ENCODE assay signal across 8 cellular contexts in genomic region chr17:20646661-20647060, GRCh38.
DNase-seq lines count a peak whose midpoint lies in the region; FAIRE-seq and TF ChIP-seq lines count a peak whose summit lies in the region.
"Not testable (repeated sequence)": the region's sequence is repeated elsewhere in the genome, so short reads cannot be mapped to it uniquely, and the experiment has no call there.

No MANE protein-coding gene starts in this region.

- not testable (repeated sequence) for H3K4me1 ChIP-seq in PC-9 (replicated peaks; ENCODE audit: insufficient read depth); H1 (replicated peaks in 1 of 4; ENCODE audit: control insufficient read depth in 3 of 4, insufficient read depth in 4 of 4, low read length in 3 of 4)

- not testable (repeated sequence) for TF ChIP-seq POLR2A in GM12892 (IDR thresholded peaks at IDR 0.05; ENCODE audit: low read depth, low read length); H1 (IDR thresholded peaks at IDR 0.05; ENCODE audit: control extremely low read depth in 1 of 2, low read depth in 2 of 2, low read length in 2 of 2)

- not testable (repeated sequence) for H3K4ac ChIP-seq in H1 (replicated peaks; ENCODE audit: insufficient read length, low read depth, low read length)

- H3K9me3 Mint-ChIP-seq in osteocyte (ENCODE audit: unreplicated experiment), result not testable (repeated sequence)

- peak; percentile 55 to 61 for TF ChIP-seq RAD21 in H1 (IDR thresholded peaks at IDR 0.05 in 1 of 2, conservative IDR thresholded peaks at IDR 0.05 in 1 of 2; ENCODE audit: low read depth in 2 of 2, low read length in 2 of 2)

- H2BK20ac ChIP-seq in H1 (ENCODE audit: low read length), result not testable (repeated sequence)

- not testable (repeated sequence) for H4K5ac ChIP-seq in H1 (ENCODE audit: insufficient read length, low read depth, low read length)

- TF ChIP-seq CTCF in AG09319 (IDR thresholded peaks at IDR 0.05; ENCODE audit: low read depth, low read length), result peak; percentile 19
- TF ChIP-seq CTCF in PC-9 (conservative IDR thresholded peaks at IDR 0.05), result peak; percentile 58
- TF ChIP-seq CTCF in H1 (IDR thresholded peaks at IDR 0.05; ENCODE audit: control extremely low read depth in 1 of 3, insufficient read depth in 1 of 3, low read depth in 1 of 3, low read length in 3 of 3), result peak; percentile 65 to 74 (median 69)
- peak; percentile 49 for TF ChIP-seq CTCF in osteocyte (IDR thresholded peaks at IDR 0.05)

- BruUV-seq in PC-9 (replicated peaks; lab: Mats Ljungman, UMichigan), result not testable (repeated sequence)

- H3K14ac ChIP-seq in H1 (ENCODE audit: insufficient read length), result not testable (repeated sequence)

- H4K8ac ChIP-seq in H1 (ENCODE audit: extremely low read depth, insufficient read depth, low read length), result not testable (repeated sequence)

- H2AFZ ChIP-seq in PC-9, result not testable (repeated sequence)
- 0 out of 2 replicates have a peak overlapping the region, but pooled peaks have one; percentile 70 for H2AFZ ChIP-seq in H1 (ENCODE audit: low read length)

- not testable (repeated sequence) for H3K27me3 ChIP-seq in PC-9 (ENCODE audit: insufficient read depth, low read depth); H1 (replicated peaks in 1 of 4; ENCODE audit: control insufficient read depth in 3 of 4, extremely low read depth in 1 of 4, insufficient read depth in 3 of 4, low read length in 3 of 4)

- not testable (repeated sequence) for H3K27ac ChIP-seq in PC-9; H1 (ENCODE audit: low read depth, low read length)

- H3K4me3 ChIP-seq in PC-9; H1 (ENCODE audit: extremely low read depth in 1 of 4, insufficient read depth in 2 of 4, low read depth in 3 of 4, low read length in 4 of 4): not testable (repeated sequence)

- CTCF ChIA-PET in PC-9 (lab: Charles Lee); H1 (lab: Charles Lee; ENCODE audit: partially characterized antibody): not testable (repeated sequence)

- H3K9me3 ChIP-seq in PC-9 (ENCODE audit: insufficient read depth, low read depth); H1 (ENCODE audit: insufficient read depth in 2 of 2, low read depth in 1 of 2, low read length in 1 of 2): not testable (repeated sequence)

- H3K18ac ChIP-seq in H1 (ENCODE audit: extremely low read depth, low read length), result not testable (repeated sequence)

- not testable (repeated sequence) for H2BK5ac ChIP-seq in H1 (ENCODE audit: low read depth, low read length)

- H3K9ac ChIP-seq in H1 (replicated peaks in 1 of 4; ENCODE audit: extremely low read depth in 1 of 4, low read depth in 3 of 4, low read length in 3 of 4), result not testable (repeated sequence)

- not testable (repeated sequence) for H3K4me1 Mint-ChIP-seq in osteocyte (ENCODE audit: unreplicated experiment)

- not testable (repeated sequence) for H3K56ac ChIP-seq in H1 (replicated peaks; ENCODE audit: insufficient read length, low read depth, low read length)

- 28% methylated on average over 9 of the region's 9 CpGs; no CpG with 5 or more reads in 1 of the 2 experiments for WGBS in H1 (ENCODE audit: extremely low coverage in 1 of 2, insufficient coverage in 1 of 2, insufficient read length in 1 of 2, insufficient replicate concordance in 2 of 2, low coverage in 1 of 2, low lambda C conversion rate in 2 of 2, missing lambda C conversion rate in 1 of 2), 2 experiments

- not testable (repeated sequence) for H3K23ac ChIP-seq in H1 (ENCODE audit: insufficient read length)

- intact Hi-C loops in PC-9 (cut with micrococcal nuclease; ENCODE audit: unreplicated experiment), result not testable (repeated sequence)

- H4K20me1 ChIP-seq in PC-9 (ENCODE audit: insufficient read depth); H1 (replicated peaks in 1 of 2; ENCODE audit: control insufficient read depth in 1 of 2, insufficient read depth in 2 of 2, low read length in 2 of 2): not testable (repeated sequence)

- POLR2A ChIA-PET in PC-9 (lab: Charles Lee; ENCODE audit: unreplicated experiment); H1 (lab: Charles Lee; ENCODE audit: partially characterized antibody): not testable (repeated sequence)

- H3K79me1 ChIP-seq in H1 (ENCODE audit: low read depth, low read length), result not testable (repeated sequence)

- not testable (repeated sequence) for H3K23me2 ChIP-seq in H1 (ENCODE audit: low read depth, low read length)

- H3K4me2 ChIP-seq in PC-9; H1 (ENCODE audit: insufficient read depth in 1 of 2, low read depth in 2 of 2, low read length in 2 of 2): not testable (repeated sequence)

- H2AK5ac ChIP-seq in H1 (ENCODE audit: low read depth, low read length), result not testable (repeated sequence)

- H2BK12ac ChIP-seq in H1 (ENCODE audit: low read depth, low read length), result not testable (repeated sequence)

- H3K36me3 ChIP-seq in PC-9 (ENCODE audit: low read depth); H1 (ENCODE audit: control insufficient read depth in 2 of 4, insufficient read depth in 4 of 4, low read length in 3 of 4): not testable (repeated sequence)

- not testable (repeated sequence) for H2BK15ac ChIP-seq in H1 (ENCODE audit: low read length)

- DNase-seq in AG09319 (ENCODE audit: extremely low read depth, low read depth); GM12892 (ENCODE audit: insufficient read length); osteocyte (ENCODE audit: extremely low spot score, unreplicated experiment): not testable (repeated sequence)
- peak; percentile 7 for DNase-seq in MV-4-11 (lab: John Stamatoyannopoulos, UW)
- peak in 1 of 2 experiments; percentile 44 for DNase-seq in PC-9
- peak; percentile 62 for DNase-seq in activated CD8-positive, alpha-beta memory T cell treated with anti-CD3 and anti-CD28 coated beads, Interleukin-2, amount 50 U/mL, for 48 hours
- peak; percentile 13 to 90 for DNase-seq in H1 (ENCODE audit: low read depth in 1 of 2, low spot score in 2 of 2)
- DNase-seq in iPS-NIHi7 (ENCODE audit: extremely low spot score), result peak; percentile 22

- H4K91ac ChIP-seq in H1 (replicated peaks; ENCODE audit: insufficient read length, low read length), result not testable (repeated sequence)

- not testable (repeated sequence) for H3K9me2 ChIP-seq in PC-9 (ENCODE audit: insufficient read depth)

- not testable (repeated sequence) for H3K4me3 Mint-ChIP-seq in osteocyte (ENCODE audit: unreplicated experiment)

- not testable (repeated sequence) for H3K36me3 Mint-ChIP-seq in osteocyte (ENCODE audit: unreplicated experiment)

- not testable (repeated sequence) for H3K27ac Mint-ChIP-seq in osteocyte (ENCODE audit: unreplicated experiment)

- TF ChIP-seq EP300 in H1 (IDR thresholded peaks at IDR 0.05; ENCODE audit: borderline replicate concordance in 1 of 2, low read depth in 2 of 2, low read length in 2 of 2), result not testable (repeated sequence)

- not testable (repeated sequence) for H2BK120ac ChIP-seq in H1 (replicated peaks; ENCODE audit: low read depth, low read length)

- peak; percentile 36 for FAIRE-seq in GM12892 (lab: Jason Lieb, UNC)
- peak; percentile 65 for FAIRE-seq in H1 (lab: Jason Lieb, UNC)

- not testable (repeated sequence) for H3K79me2 ChIP-seq in PC-9 (ENCODE audit: low read depth); H1 (ENCODE audit: control insufficient read depth in 1 of 2, insufficient read depth in 2 of 2, low read length in 2 of 2)

- H3K27me3 Mint-ChIP-seq in osteocyte (ENCODE audit: unreplicated experiment), result peaks cover 26% of the 10 kb centered on the region

- not testable (repeated sequence) for H3F3A ChIP-seq in PC-9 (ENCODE audit: insufficient read depth, low read depth)

Comparison
In these comparisons a context has a peak if more than half of its experiments do, and no peak if none do; other contexts are left out.
1. CTCF ChIP-seq: peak in every context shown above with its lines; median percentile 69 in H1; 58 in PC-9; 49 in osteocyte; 19 in AG09319.